ENCODE assay signal across 8 cellular contexts in genomic region chr6:139219271-139219729, GRCh38.
DNase-seq lines count a peak whose midpoint lies in the region; ATAC-seq and TF ChIP-seq lines count a peak whose summit lies in the region.

No MANE protein-coding gene starts in this region.

- peaks cover 4% of the 10 kb centered on the region for H3K9me3 Mint-ChIP-seq in chondrocyte (ENCODE audit: low read depth)

- no peak overlapping the region for H3K4me3 ChIP-seq in BLaER1 treated with 17β-estradiol and CSF1 and Interleukin-3, amounts not matched to agents 10 nM and 100 nM

- ATAC-seq in GM19324 (IDR thresholded peaks at IDR 0.05; ENCODE audit: low FRiP score, unreplicated experiment) = peak; percentile 100
- ATAC-seq in HG03439 (IDR thresholded peaks at IDR 0.05; ENCODE audit: unreplicated experiment) = peak; percentile 100
- peak; percentile 100 for ATAC-seq in left lobe of liver

- peak overlapping the region in 8 of 11 experiments; percentile 3 to 41 (median 17); a peak in 5 of 22 replicates for H3K9ac ChIP-seq in BLaER1 treated with 17β-estradiol and CSF1 and Interleukin-3, amounts not matched to agents 10 nM and 100 nM

- no peaks in the 10 kb centered on the region for H3K27me3 ChIP-seq in BLaER1 treated with 17β-estradiol and CSF1 and Interleukin-3, amounts not matched to agents 10 nM and 100 nM

- H3K27ac Mint-ChIP-seq in chondrocyte (ENCODE audit: unreplicated experiment) = peak overlapping the region; percentile 86

- peak; percentile 93 for TF ChIP-seq CTCF in chondrocyte (IDR thresholded peaks at IDR 0.05)

- no peaks in the 10 kb centered on the region for H3K36me3 ChIP-seq in BLaER1 treated with 17β-estradiol and CSF1 and Interleukin-3, amounts not matched to agents 10 nM and 100 nM

- H3K4me1 Mint-ChIP-seq in chondrocyte (ENCODE audit: low read depth) = peaks cover 9% of the 10 kb centered on the region

- peak overlapping the region in 7 of 11 experiments; percentile 3 to 55 (median 16); a peak in 7 of 22 replicates for H3K27ac ChIP-seq in BLaER1 treated with 17β-estradiol and CSF1 and Interleukin-3, amounts not matched to agents 10 nM and 100 nM

- H3K4me1 ChIP-seq in BLaER1 treated with 17β-estradiol and CSF1 and Interleukin-3, amounts not matched to agents 10 nM and 100 nM = peaks cover 7 to 15% (median 9%) of the 10 kb centered on the region in 10 experiments; a peak in 17 of 20 replicates

- peaks cover 0 to 8% (median 0%) of the 10 kb centered on the region in 11 experiments; a peak in 5 of 22 replicates for H3K9me3 ChIP-seq in BLaER1 treated with 17β-estradiol and CSF1 and Interleukin-3, amounts not matched to agents 10 nM and 100 nM (replicated peaks in 1 of 11)

- H3K27me3 Mint-ChIP-seq in chondrocyte (ENCODE audit: low read depth) = no peaks in the 10 kb centered on the region

- no peaks in the 10 kb centered on the region for H4K20me1 ChIP-seq in BLaER1 treated with 17β-estradiol and CSF1 and Interleukin-3, amounts not matched to agents 10 nM and 100 nM

- peak overlapping the region; percentile 56 for H3K4me3 Mint-ChIP-seq in chondrocyte (ENCODE audit: unreplicated experiment)

- peak; percentile 58 for DNase-seq in NCI-H460 (ENCODE audit: extremely low read depth, low read depth)
- peak; percentile 63 for DNase-seq in activated CD4-positive, alpha-beta T cell treated with anti-CD3 and anti-CD28 coated beads for 1 hour
- no peak for DNase-seq in chondrocyte (ENCODE audit: low spot score)
- DNase-seq in left lobe of liver (ENCODE audit: low spot score) = peak; percentile 85
- DNase-seq in stimulated activated CD4-positive, alpha-beta T cell treated with anti-CD3 and anti-CD28 coated beads, Interleukin-2, amount 100 ng/mL, for 4 hours (ENCODE audit: low read depth) = peak; percentile 74

- H3K36me3 Mint-ChIP-seq in chondrocyte (ENCODE audit: low read depth) = no peaks in the 10 kb centered on the region

- peak overlapping the region in 10 of 11 experiments; percentile 22 to 77 (median 53); a peak in 19 of 22 replicates for H3K4me2 ChIP-seq in BLaER1 treated with 17β-estradiol and CSF1 and Interleukin-3, amounts not matched to agents 10 nM and 100 nM
